21 cellular contexts compared by ENCODE assay signal in the genomic region with DNA sequence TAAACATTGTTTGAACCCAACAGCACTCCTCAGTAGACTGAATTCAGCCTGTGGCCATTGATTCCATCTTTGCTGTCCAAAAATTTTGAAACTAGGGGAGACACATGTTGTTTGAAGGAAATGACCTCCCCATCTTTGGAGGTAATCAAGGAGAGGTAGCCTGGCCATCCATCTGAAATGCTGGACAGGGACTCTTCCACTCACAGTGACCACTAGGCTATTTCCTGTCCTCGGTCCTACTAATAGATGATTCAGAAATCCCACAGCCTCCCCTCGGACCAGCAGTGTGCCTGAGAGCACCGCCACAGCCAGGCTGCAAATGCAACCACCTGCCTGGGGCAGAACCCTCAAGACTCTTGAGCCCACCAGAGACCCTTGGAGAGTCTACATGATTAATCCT. TPM values are rescaled to one million over a fixed set of nuclear protein-coding genes. Genes with fewer than 3 reads are reported as not detected.
DNase-seq lines count a peak whose midpoint lies in the region; ATAC-seq and TF ChIP-seq lines count a peak whose summit lies in the region.
"Had no signal": no experiment of that assay in that cellular context is flagged by ENCODE, and none has a peak within 500 bp of the region (broad histone marks: within the 10 kb centered on the region; RNA-seq: fewer than 3 reads in every experiment).

No MANE protein-coding gene starts in this region.

- intact Hi-C loops in heart left ventricle (cut with DNase I) (no loop called here), left cardiac atrium (cut with DNase I) (no loop called here)
- intact Hi-C loops in CD4-positive, alpha-beta T cell (cut with DNase I, micrococcal nuclease): no loop called here
- intact Hi-C loops in dendritic cell treated with granulocyte-macrophage colony-stimulating factor and Interleukin-4, amounts not matched to agents 40 ng/mL and 50 ng/mL, for 4 days (cut with micrococcal nuclease): no loop called here
- intact Hi-C loops in activated T-helper 2 cell treated with anti-CD3 and anti-CD28 coated beads, Interferon-gamma antibody, Interleukin-2, Interleukin-4, amounts not matched to agents 10 μg/mL and 5 μg/mL and 100 μg/mL, durations not matched to agents 14 hours and 24 hours and 36 hours (cut with micrococcal nuclease): no loop called here

- H3K4me3 Mint-ChIP-seq in CD4-positive, alpha-beta T cell: no peak overlapping the region
- no peak overlapping the region for H3K4me3 Mint-ChIP-seq in dendritic cell treated with granulocyte-macrophage colony-stimulating factor and Interleukin-4, amounts not matched to agents 40 ng/mL and 50 ng/mL, for 4 days
- H3K4me3 Mint-ChIP-seq in activated T-helper 2 cell treated with anti-CD3 and anti-CD28 coated beads, Interferon-gamma antibody, Interleukin-2, Interleukin-4, amounts not matched to agents 10 μg/mL and 5 μg/mL and 100 μg/mL, durations not matched to agents 14 hours and 24 hours and 36 hours (ENCODE audit: low read depth): no peak overlapping the region

- peak overlapping the region in 9 of 12 donors; percentile 26 to 68 (median 51) for H3K27ac ChIP-seq in heart left ventricle
- H3K27ac ChIP-seq in CD4-positive, alpha-beta T cell (ENCODE audit: low read depth, low read length): no peak overlapping the region
- peak overlapping the region in 3 of 4 donors; percentile 12 to 61 (median 58) for H3K27ac ChIP-seq in upper lobe of left lung
- H3K27ac ChIP-seq: C4-2B had no signal

- H3K4me3 ChIP-seq in heart left ventricle (no peak overlapping the region), upper lobe of left lung (no peak overlapping the region)

- POLR2A ChIA-PET in CD4-positive, alpha-beta T cell (lab: Charles Lee): no interaction called here

- no peaks in the 10 kb centered on the region for H3K27me3 ChIP-seq in heart left ventricle
- H3K27me3 ChIP-seq in CD4-positive, alpha-beta T cell (ENCODE audit: control insufficient read depth, insufficient read depth, low read length): no peaks in the 10 kb centered on the region
- H3K27me3 ChIP-seq in upper lobe of left lung: no peaks in the 10 kb centered on the region

- no peak for ATAC-seq in heart left ventricle
- no peak for ATAC-seq in left cardiac atrium
- ATAC-seq in CD4-positive, alpha-beta T cell (ENCODE audit: poor library complexity): no peak
- ATAC-seq in upper lobe of left lung (ENCODE audit: low FRiP score in 2 of 2): no peak
- no peak for ATAC-seq in GM18520 (IDR thresholded peaks at IDR 0.05; ENCODE audit: unreplicated experiment)
- ATAC-seq: PC-3 had no signal

- no peak for TF ChIP-seq EP300 in upper lobe of left lung (IDR thresholded peaks at IDR 0.05)

- DNase-seq in heart left ventricle: no peak
- DNase-seq in left cardiac atrium: no peak
- DNase-seq in CD4-positive, alpha-beta T cell: no peak
- no peak for DNase-seq in upper lobe of left lung
- DNase-seq in activated T-helper 2 cell treated with anti-CD3 and anti-CD28 coated beads, Interferon-gamma antibody, Interleukin-2, Interleukin-4, amounts not matched to agents 10 μg/mL and 5 μg/mL and 100 μg/mL, durations not matched to agents 14 hours and 24 hours and 36 hours (ENCODE audit: low spot score): no peak
- DNase-seq: DMS153; NCI-H1105; NCI-H146; NCI-H1930; NCI-H2107; NCI-H524 treated with DMSO at 0.1 percent for 48 hours; NCI-H774; NK-92 treated with Interleukin-12 subunit alpha and Interleukin-12 subunit beta, amount 100 ng/mL, for 24 hours; PC-3; SK-N-SH had no signal

- H3K9me3 ChIP-seq in heart left ventricle (no peaks in the 10 kb centered on the region), upper lobe of left lung (no peaks in the 10 kb centered on the region)
- no peaks in the 10 kb centered on the region for H3K9me3 ChIP-seq in CD4-positive, alpha-beta T cell (ENCODE audit: control insufficient read depth, low read length)
- H3K9me3 ChIP-seq: SK-N-SH had no signal

- H3K27ac Mint-ChIP-seq in CD4-positive, alpha-beta T cell: peak overlapping the region; percentile 32
- peak overlapping the region; percentile 21 for H3K27ac Mint-ChIP-seq in dendritic cell treated with granulocyte-macrophage colony-stimulating factor and Interleukin-4, amounts not matched to agents 40 ng/mL and 50 ng/mL, for 4 days
- no peak overlapping the region for H3K27ac Mint-ChIP-seq in activated T-helper 2 cell treated with anti-CD3 and anti-CD28 coated beads, Interferon-gamma antibody, Interleukin-2, Interleukin-4, amounts not matched to agents 10 μg/mL and 5 μg/mL and 100 μg/mL, durations not matched to agents 14 hours and 24 hours and 36 hours

- CTCF ChIA-PET in CD4-positive, alpha-beta T cell (lab: Charles Lee): no interaction called here

- H3K4me1 ChIP-seq in heart left ventricle: peaks cover 2 to 97% (median 29%) of the 10 kb centered on the region in 12 donors
- peaks cover 0 to 7% (median 5%) of the 10 kb centered on the region in 4 donors for H3K4me1 ChIP-seq in upper lobe of left lung

- H3K36me3 ChIP-seq in heart left ventricle: no peaks in the 10 kb centered on the region
- H3K36me3 ChIP-seq in upper lobe of left lung: no peaks in the 10 kb centered on the region

- TF ChIP-seq CTCF in heart left ventricle (IDR thresholded peaks at IDR 0.05) (no peak), upper lobe of left lung (IDR thresholded peaks at IDR 0.05) (no peak)
- TF ChIP-seq CTCF in CD4-positive, alpha-beta T cell (IDR thresholded peaks at IDR 0.05): no peak

- H3K4me1 Mint-ChIP-seq in CD4-positive, alpha-beta T cell (ENCODE audit: low read depth): peaks cover 66% of the 10 kb centered on the region
- H3K4me1 Mint-ChIP-seq in dendritic cell treated with granulocyte-macrophage colony-stimulating factor and Interleukin-4, amounts not matched to agents 40 ng/mL and 50 ng/mL, for 4 days (ENCODE audit: low read depth): peaks cover 95% of the 10 kb centered on the region
- H3K4me1 Mint-ChIP-seq in activated T-helper 2 cell treated with anti-CD3 and anti-CD28 coated beads, Interferon-gamma antibody, Interleukin-2, Interleukin-4, amounts not matched to agents 10 μg/mL and 5 μg/mL and 100 μg/mL, durations not matched to agents 14 hours and 24 hours and 36 hours (ENCODE audit: low read depth): peaks cover 44% of the 10 kb centered on the region

- TF ChIP-seq POLR2A in heart left ventricle (IDR thresholded peaks at IDR 0.05) (no peak), upper lobe of left lung (IDR thresholded peaks at IDR 0.05) (no peak)

- no peaks in the 10 kb centered on the region for H3K9me3 Mint-ChIP-seq in CD4-positive, alpha-beta T cell
- H3K9me3 Mint-ChIP-seq in dendritic cell treated with granulocyte-macrophage colony-stimulating factor and Interleukin-4, amounts not matched to agents 40 ng/mL and 50 ng/mL, for 4 days: no peaks in the 10 kb centered on the region
- H3K9me3 Mint-ChIP-seq in activated T-helper 2 cell treated with anti-CD3 and anti-CD28 coated beads, Interferon-gamma antibody, Interleukin-2, Interleukin-4, amounts not matched to agents 10 μg/mL and 5 μg/mL and 100 μg/mL, durations not matched to agents 14 hours and 24 hours and 36 hours: no peaks in the 10 kb centered on the region

- peaks cover 18% of the 10 kb centered on the region for H3K36me3 Mint-ChIP-seq in CD4-positive, alpha-beta T cell (ENCODE audit: low read depth)
- peaks cover 7% of the 10 kb centered on the region for H3K36me3 Mint-ChIP-seq in dendritic cell treated with granulocyte-macrophage colony-stimulating factor and Interleukin-4, amounts not matched to agents 40 ng/mL and 50 ng/mL, for 4 days (ENCODE audit: low read depth)
- H3K36me3 Mint-ChIP-seq in activated T-helper 2 cell treated with anti-CD3 and anti-CD28 coated beads, Interferon-gamma antibody, Interleukin-2, Interleukin-4, amounts not matched to agents 10 μg/mL and 5 μg/mL and 100 μg/mL, durations not matched to agents 14 hours and 24 hours and 36 hours (ENCODE audit: low read depth): peaks cover 55% of the 10 kb centered on the region

- WGBS in heart left ventricle, 4 donors: 64 to 76% (median 73%) methylated on average over 3 of the region's 3 CpGs
- 80% methylated on average over 1 to 3 of the region's 3 CpGs for WGBS in upper lobe of left lung, 2 donors

- no peaks in the 10 kb centered on the region for H3K27me3 Mint-ChIP-seq in CD4-positive, alpha-beta T cell
- no peaks in the 10 kb centered on the region for H3K27me3 Mint-ChIP-seq in dendritic cell treated with granulocyte-macrophage colony-stimulating factor and Interleukin-4, amounts not matched to agents 40 ng/mL and 50 ng/mL, for 4 days
- H3K27me3 Mint-ChIP-seq in activated T-helper 2 cell treated with anti-CD3 and anti-CD28 coated beads, Interferon-gamma antibody, Interleukin-2, Interleukin-4, amounts not matched to agents 10 μg/mL and 5 μg/mL and 100 μg/mL, durations not matched to agents 14 hours and 24 hours and 36 hours (ENCODE audit: low read depth): no peaks in the 10 kb centered on the region

RNA-seq across cellular contexts. Expression of a gene that starts 12.5 kb away (rescaled TPM):
- total RNA-seq in heart left ventricle (10 to 100 TPM; 26.0 to 66.0 (median 37.7) TPM), left cardiac atrium (10 to 100 TPM; 20.0 to 24.3 TPM), upper lobe of left lung (10 to 100 TPM in 2 of 6 donors, 1 to 10 TPM in 4; 3.8 to 16.8 (median 7.8) TPM)
- 10 to 100 TPM; 27.8 to 34.6 TPM for polyA plus RNA-seq in heart left ventricle
- 1 to 10 TPM; 2.9 to 3.4 TPM for total RNA-seq in CD4-positive, alpha-beta T cell
- total RNA-seq in activated T-helper 2 cell treated with anti-CD3 and anti-CD28 coated beads, Interferon-gamma antibody, Interleukin-2, Interleukin-4, amounts not matched to agents 10 μg/mL and 5 μg/mL and 100 μg/mL, durations not matched to agents 14 hours and 24 hours and 36 hours: 34.3 and 37.1 TPM in 2 replicates
- total RNA-seq: A673, LHCN-M2, MCF 10A, PC-3 had no signal
